In the genomic region with DNA sequence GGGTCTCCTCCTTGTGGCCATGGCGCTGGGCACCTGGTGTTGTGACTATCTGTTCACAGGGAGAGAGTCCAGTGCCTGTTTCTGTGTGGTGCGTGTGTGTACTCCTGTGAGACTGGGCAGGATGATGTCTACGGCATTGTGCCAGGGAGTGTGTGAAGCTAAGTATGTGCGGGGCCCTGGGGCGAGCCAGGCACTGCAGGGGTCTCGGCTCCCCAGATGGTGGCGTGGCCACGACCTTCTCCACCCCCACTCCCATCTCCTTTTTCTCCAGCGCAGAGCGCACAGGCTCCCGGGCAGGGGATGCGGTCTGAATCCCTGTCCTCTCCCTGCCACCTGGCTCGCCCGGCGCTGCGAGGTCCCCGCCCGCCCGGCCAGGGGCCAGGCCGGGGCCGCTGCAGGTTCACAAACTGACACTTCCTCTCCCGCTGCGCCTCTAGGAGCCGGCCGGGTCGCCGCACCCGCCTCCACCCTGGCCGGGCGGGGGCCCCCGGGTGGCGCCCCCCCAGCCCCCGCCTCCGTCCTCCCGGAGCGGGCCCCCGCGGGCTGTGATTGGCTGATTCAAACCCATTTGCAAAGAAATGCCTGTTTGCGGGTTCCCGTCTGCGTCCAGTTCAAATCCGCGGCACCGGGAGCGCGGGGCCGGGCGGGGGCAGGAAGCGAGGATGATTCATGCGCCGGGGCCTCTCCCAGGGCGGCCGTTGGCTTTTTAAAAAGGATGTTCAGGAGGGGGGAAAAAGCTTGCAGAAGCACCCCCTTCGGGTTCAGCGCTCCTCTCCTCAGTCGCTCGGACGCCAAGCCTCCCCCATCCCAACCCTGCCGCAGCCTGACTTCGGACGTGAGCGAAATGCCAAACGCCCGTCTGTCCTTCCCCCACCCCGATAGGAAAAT, we compare ENCODE assay signal across 1 cellular context.
TF ChIP-seq lines count a peak whose summit lies in the region.

No MANE protein-coding gene starts in this region.

TF ChIP-seq in HEK293, 187 proteins besides CTCF, POLR2A, EP300 and RAD21 (continued from another document):
- TF ChIP-seq ZNF670 (tag by site-specific recombination; IDR thresholded peaks at IDR 0.05; ENCODE audit: low read depth) (no peak), ZNF658 (tag by site-specific recombination; IDR thresholded peaks at IDR 0.05) (no peak), HOXC10 (CRISPR knock-in tag; IDR thresholded peaks at IDR 0.05) (no peak), GLIS2 (tag by site-specific recombination; IDR thresholded peaks at IDR 0.05) (peak; percentile 47; the same call in 1 of the 2 replicates), ZNF2 (tag by site-specific recombination; IDR thresholded peaks at IDR 0.05) (no peak), ZNF473 (tag by site-specific recombination; IDR thresholded peaks at IDR 0.05) (no peak), SCRT1 (tag by site-specific recombination; IDR thresholded peaks at IDR 0.05; ENCODE audit: borderline replicate concordance) (no peak), ZNF521 (tag by site-specific recombination; IDR thresholded peaks at IDR 0.05) (no peak), KLF1 (tag by site-specific recombination; IDR thresholded peaks at IDR 0.05) (no peak), ZNF302 (tag by site-specific recombination; IDR thresholded peaks at IDR 0.05; ENCODE audit: low read depth) (no peak), KLF8 (tag by site-specific recombination; IDR thresholded peaks at IDR 0.05) (0 out of 2 replicates have a peak, but pooled peaks have one; percentile 27), ZEB2 (tag by site-specific recombination; IDR thresholded peaks at IDR 0.05) (no peak), ZNF529 (tag by site-specific recombination; IDR thresholded peaks at IDR 0.05; ENCODE audit: insufficient replicate concordance) (no peak), ZNF624 (tag by site-specific recombination; IDR thresholded peaks at IDR 0.05) (no peak), KLF9 (tag by site-specific recombination; IDR thresholded peaks at IDR 0.05; ENCODE audit: low read depth) (no peak), ZNF843 (tag by site-specific recombination; IDR thresholded peaks at IDR 0.05) (no peak), KLF16 (tag by site-specific recombination; IDR thresholded peaks at IDR 0.05) (0 out of 2 replicates have a peak, but pooled peaks have one; percentile 35), ZNF341 (tag by site-specific recombination; IDR thresholded peaks at IDR 0.05; ENCODE audit: low read depth) (peak; percentile 89), ZIC2 (tag by site-specific recombination; IDR thresholded peaks at IDR 0.05) (peak; percentile 87), ZFP69B (tag by site-specific recombination; IDR thresholded peaks at IDR 0.05) (no peak), ZNF776 (tag by site-specific recombination; IDR thresholded peaks at IDR 0.05; ENCODE audit: borderline replicate concordance) (no peak), ZNF558 (tag by site-specific recombination; IDR thresholded peaks at IDR 0.05) (no peak), GLIS1 (tag by site-specific recombination; IDR thresholded peaks at IDR 0.05) (peak; percentile 67), EGR2 (tag by site-specific recombination; IDR thresholded peaks at IDR 0.05; ENCODE audit: low read depth) (no peak), ZNF585B (tag by site-specific recombination; IDR thresholded peaks at IDR 0.05) (no peak), MYNN (tag by site-specific recombination; IDR thresholded peaks at IDR 0.05; ENCODE audit: borderline replicate concordance) (no peak), TRIM28 (IDR thresholded peaks at IDR 0.05; ENCODE audit: borderline replicate concordance, low read length) (no peak), ZNF114 (tag by site-specific recombination; IDR thresholded peaks at IDR 0.05) (no peak), ZNF677 (tag by site-specific recombination; IDR thresholded peaks at IDR 0.05) (no peak), SETDB1 (IDR thresholded peaks at IDR 0.05; ENCODE audit: insufficient read length, low read length) (no peak), SCRT2 (tag by site-specific recombination; IDR thresholded peaks at IDR 0.05) (no peak), ZNF23 (tag by site-specific recombination; IDR thresholded peaks at IDR 0.05; ENCODE audit: borderline replicate concordance) (no peak), ZFHX2 (tag by site-specific recombination; conservative IDR thresholded peaks at IDR 0.05) (peak; percentile 48), ZNF416 (tag by site-specific recombination; IDR thresholded peaks at IDR 0.05) (no peak), ZNF707 (tag by site-specific recombination; IDR thresholded peaks at IDR 0.05) (no peak), ZNF391 (tag by site-specific recombination; IDR thresholded peaks at IDR 0.05; ENCODE audit: borderline replicate concordance, low read depth) (no peak), YY2 (tag by site-specific recombination; IDR thresholded peaks at IDR 0.05) (no peak), ZNF664 (tag by site-specific recombination; IDR thresholded peaks at IDR 0.05) (no peak), ZNF837 (tag by site-specific recombination; IDR thresholded peaks at IDR 0.05) (no peak), SP7 (tag by site-specific recombination; IDR thresholded peaks at IDR 0.05) (no peak)
- TF ChIP-seq, protein P1, sequence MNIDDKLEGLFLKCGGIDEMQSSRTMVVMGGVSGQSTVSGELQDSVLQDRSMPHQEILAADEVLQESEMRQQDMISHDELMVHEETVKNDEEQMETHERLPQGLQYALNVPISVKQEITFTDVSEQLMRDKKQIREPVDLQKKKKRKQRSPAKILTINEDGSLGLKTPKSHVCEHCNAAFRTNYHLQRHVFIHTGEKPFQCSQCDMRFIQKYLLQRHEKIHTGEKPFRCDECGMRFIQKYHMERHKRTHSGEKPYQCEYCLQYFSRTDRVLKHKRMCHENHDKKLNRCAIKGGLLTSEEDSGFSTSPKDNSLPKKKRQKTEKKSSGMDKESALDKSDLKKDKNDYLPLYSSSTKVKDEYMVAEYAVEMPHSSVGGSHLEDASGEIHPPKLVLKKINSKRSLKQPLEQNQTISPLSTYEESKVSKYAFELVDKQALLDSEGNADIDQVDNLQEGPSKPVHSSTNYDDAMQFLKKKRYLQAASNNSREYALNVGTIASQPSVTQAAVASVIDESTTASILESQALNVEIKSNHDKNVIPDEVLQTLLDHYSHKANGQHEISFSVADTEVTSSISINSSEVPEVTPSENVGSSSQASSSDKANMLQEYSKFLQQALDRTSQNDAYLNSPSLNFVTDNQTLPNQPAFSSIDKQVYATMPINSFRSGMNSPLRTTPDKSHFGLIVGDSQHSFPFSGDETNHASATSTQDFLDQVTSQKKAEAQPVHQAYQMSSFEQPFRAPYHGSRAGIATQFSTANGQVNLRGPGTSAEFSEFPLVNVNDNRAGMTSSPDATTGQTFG (tag by site-specific recombination; IDR thresholded peaks at IDR 0.05; ENCODE audit: borderline replicate concordance): no peak
- TF ChIP-seq, protein P2, sequence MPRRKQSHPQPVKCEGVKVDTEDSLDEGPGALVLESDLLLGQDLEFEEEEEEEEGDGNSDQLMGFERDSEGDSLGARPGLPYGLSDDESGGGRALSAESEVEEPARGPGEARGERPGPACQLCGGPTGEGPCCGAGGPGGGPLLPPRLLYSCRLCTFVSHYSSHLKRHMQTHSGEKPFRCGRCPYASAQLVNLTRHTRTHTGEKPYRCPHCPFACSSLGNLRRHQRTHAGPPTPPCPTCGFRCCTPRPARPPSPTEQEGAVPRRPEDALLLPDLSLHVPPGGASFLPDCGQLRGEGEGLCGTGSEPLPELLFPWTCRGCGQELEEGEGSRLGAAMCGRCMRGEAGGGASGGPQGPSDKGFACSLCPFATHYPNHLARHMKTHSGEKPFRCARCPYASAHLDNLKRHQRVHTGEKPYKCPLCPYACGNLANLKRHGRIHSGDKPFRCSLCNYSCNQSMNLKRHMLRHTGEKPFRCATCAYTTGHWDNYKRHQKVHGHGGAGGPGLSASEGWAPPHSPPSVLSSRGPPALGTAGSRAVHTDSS (tag by site-specific recombination; IDR thresholded peaks at IDR 0.05): no peak
- TF ChIP-seq, protein P3, sequence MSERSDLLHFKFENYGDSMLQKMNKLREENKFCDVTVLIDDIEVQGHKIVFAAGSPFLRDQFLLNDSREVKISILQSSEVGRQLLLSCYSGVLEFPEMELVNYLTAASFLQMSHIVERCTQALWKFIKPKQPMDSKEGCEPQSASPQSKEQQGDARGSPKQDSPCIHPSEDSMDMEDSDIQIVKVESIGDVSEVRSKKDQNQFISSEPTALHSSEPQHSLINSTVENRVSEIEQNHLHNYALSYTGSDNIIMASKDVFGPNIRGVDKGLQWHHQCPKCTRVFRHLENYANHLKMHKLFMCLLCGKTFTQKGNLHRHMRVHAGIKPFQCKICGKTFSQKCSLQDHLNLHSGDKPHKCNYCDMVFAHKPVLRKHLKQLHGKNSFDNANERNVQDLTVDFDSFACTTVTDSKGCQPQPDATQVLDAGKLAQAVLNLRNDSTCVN (tag by site-specific recombination; optimal IDR thresholded peaks at IDR 0.05): peak; percentile 85
- TF ChIP-seq, protein P4, sequence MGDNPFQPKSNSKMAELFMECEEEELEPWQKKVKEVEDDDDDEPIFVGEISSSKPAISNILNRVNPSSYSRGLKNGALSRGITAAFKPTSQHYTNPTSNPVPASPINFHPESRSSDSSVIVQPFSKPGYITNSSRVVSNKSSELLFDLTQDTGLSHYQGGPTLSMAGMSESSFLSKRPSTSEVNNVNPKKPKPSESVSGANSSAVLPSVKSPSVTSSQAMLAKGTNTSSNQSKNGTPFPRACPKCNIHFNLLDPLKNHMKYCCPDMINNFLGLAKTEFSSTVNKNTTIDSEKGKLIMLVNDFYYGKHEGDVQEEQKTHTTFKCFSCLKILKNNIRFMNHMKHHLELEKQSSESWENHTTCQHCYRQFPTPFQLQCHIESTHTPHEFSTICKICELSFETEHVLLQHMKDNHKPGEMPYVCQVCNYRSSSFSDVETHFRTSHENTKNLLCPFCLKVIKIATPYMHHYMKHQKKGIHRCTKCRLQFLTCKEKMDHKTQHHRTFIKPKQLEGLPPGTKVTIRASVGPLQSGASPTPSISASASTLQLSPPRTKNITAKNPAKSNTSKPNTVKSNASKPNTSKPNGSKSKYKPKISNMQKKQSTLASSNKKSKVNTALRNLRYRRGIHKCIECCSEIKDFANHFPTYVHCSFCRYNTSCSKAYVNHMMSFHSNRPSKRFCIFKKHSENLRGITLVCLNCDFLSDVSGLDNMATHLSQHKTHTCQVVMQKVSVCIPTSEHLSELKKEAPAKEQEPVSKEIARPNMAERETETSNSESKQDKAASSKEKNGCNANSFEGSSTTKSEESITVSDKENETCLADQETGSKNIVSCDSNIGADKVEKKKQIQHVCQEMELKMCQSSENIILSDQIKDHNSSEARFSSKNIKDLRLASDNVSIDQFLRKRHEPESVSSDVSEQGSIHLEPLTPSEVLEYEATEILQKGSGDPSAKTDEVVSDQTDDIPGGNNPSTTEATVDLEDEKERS (tag by site-specific recombination; IDR thresholded peaks at IDR 0.05): no peak
- TF ChIP-seq, protein P5, sequence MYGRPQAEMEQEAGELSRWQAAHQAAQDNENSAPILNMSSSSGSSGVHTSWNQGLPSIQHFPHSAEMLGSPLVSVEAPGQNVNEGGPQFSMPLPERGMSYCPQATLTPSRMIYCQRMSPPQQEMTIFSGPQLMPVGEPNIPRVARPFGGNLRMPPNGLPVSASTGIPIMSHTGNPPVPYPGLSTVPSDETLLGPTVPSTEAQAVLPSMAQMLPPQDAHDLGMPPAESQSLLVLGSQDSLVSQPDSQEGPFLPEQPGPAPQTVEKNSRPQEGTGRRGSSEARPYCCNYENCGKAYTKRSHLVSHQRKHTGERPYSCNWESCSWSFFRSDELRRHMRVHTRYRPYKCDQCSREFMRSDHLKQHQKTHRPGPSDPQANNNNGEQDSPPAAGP (tag by site-specific recombination; IDR thresholded peaks at IDR 0.05): no peak
- TF ChIP-seq, protein P6, sequence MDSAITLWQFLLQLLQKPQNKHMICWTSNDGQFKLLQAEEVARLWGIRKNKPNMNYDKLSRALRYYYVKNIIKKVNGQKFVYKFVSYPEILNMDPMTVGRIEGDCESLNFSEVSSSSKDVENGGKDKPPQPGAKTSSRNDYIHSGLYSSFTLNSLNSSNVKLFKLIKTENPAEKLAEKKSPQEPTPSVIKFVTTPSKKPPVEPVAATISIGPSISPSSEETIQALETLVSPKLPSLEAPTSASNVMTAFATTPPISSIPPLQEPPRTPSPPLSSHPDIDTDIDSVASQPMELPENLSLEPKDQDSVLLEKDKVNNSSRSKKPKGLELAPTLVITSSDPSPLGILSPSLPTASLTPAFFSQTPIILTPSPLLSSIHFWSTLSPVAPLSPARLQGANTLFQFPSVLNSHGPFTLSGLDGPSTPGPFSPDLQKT (IDR thresholded peaks at IDR 0.05; ENCODE audit: borderline replicate concordance, low read depth, low read length): no peak
- TF ChIP-seq, protein P7, sequence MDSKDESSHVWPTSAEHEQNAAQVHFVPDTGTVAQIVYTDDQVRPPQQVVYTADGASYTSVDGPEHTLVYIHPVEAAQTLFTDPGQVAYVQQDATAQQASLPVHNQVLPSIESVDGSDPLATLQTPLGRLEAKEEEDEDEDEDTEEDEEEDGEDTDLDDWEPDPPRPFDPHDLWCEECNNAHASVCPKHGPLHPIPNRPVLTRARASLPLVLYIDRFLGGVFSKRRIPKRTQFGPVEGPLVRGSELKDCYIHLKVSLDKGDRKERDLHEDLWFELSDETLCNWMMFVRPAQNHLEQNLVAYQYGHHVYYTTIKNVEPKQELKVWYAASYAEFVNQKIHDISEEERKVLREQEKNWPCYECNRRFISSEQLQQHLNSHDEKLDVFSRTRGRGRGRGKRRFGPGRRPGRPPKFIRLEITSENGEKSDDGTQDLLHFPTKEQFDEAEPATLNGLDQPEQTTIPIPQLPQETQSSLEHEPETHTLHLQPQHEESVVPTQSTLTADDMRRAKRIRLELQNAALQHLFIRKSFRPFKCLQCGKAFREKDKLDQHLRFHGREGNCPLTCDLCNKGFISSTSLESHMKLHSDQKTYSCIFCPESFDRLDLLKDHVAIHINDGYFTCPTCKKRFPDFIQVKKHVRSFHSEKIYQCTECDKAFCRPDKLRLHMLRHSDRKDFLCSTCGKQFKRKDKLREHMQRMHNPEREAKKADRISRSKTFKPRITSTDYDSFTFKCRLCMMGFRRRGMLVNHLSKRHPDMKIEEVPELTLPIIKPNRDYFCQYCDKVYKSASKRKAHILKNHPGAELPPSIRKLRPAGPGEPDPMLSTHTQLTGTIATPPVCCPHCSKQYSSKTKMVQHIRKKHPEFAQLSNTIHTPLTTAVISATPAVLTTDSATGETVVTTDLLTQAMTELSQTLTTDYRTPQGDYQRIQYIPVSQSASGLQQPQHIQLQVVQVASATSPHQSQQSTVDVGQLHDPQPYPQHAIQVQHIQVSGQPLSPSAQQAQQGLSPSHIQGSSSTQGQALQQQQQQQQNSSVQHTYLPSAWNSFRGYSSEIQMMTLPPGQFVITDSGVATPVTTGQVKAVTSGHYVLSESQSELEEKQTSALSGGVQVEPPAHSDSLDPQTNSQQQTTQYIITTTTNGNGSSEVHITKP (tag by site-specific recombination; IDR thresholded peaks at IDR 0.05): peak; percentile 91
